ENCODE assay signal across 20 cellular contexts in genomic region chr11:64610596-64610995, GRCh38. TPM values are rescaled to one million over a fixed set of nuclear protein-coding genes. Genes with fewer than 3 reads are reported as not detected.
DNase-seq lines count a peak whose midpoint lies in the region; ATAC-seq, FAIRE-seq and TF ChIP-seq lines count a peak whose summit lies in the region.
"Had no signal": no experiment of that assay in that cellular context is flagged by ENCODE, and none has a peak within 500 bp of the region (broad histone marks: within the 10 kb centered on the region; RNA-seq: fewer than 3 reads in every experiment).

No MANE protein-coding gene starts in this region.

- peak overlapping the region; percentile 43 for H3K4ac ChIP-seq in neuronal stem cell (ENCODE audit: low read length)

- no CpG with 5 or more reads among the region's 3 CpGs for WGBS in neuronal stem cell (ENCODE audit: extremely low coverage in 2 of 2, insufficient read length in 2 of 2, insufficient replicate concordance in 1 of 2), 2 donors

- H2AFZ ChIP-seq in neuronal stem cell (ENCODE audit: low read length): no peak overlapping the region
- H2AFZ ChIP-seq: GM23248 had no signal

- H3K27ac ChIP-seq in BLaER1: peak overlapping the region; percentile 97
- peak overlapping the region; percentile 81 for H3K27ac ChIP-seq in KOPT-K1 (ENCODE audit: low read depth, low read length, poor library complexity, severe bottlenecking)
- H3K27ac ChIP-seq in neuronal stem cell (replicated peaks; ENCODE audit: low read length): no peak overlapping the region
- H3K27ac ChIP-seq: 22Rv1, GM23248 had no signal

- POLR2A ChIA-PET in activated CD8-positive, alpha-beta T cell treated with anti-CD3 and anti-CD28 coated beads, Interleukin-2, amount 10 ng/mL, durations not matched to agents 7 days and 5 days (lab: Charles Lee): no interaction called here
- POLR2A ChIA-PET in activated CD8-positive, alpha-beta T cell treated with anti-CD3 and anti-CD28 coated beads for 36 hours (lab: Charles Lee): no interaction called here

- no peak overlapping the region for H2BK120ac ChIP-seq in neuronal stem cell (ENCODE audit: low read depth, low read length)

- H3K36me3 Mint-ChIP-seq in activated CD8-positive, alpha-beta T cell treated with anti-CD3 and anti-CD28 coated beads, Interleukin-2, amount 10 ng/mL, durations not matched to agents 7 days and 5 days (ENCODE audit: low read depth): no peaks in the 10 kb centered on the region
- H3K36me3 Mint-ChIP-seq in activated CD8-positive, alpha-beta T cell treated with anti-CD3 and anti-CD28 coated beads for 36 hours (ENCODE audit: low read depth): no peaks in the 10 kb centered on the region

- H3K9ac ChIP-seq in BLaER1: peak overlapping the region; percentile 70
- H3K9ac ChIP-seq in neuronal stem cell (ENCODE audit: low read depth, low read length, poor library complexity): no peak overlapping the region
- H3K9ac ChIP-seq: GM23248 had no signal

- H2BK15ac ChIP-seq in neuronal stem cell (ENCODE audit: low read length): no peak overlapping the region

- H3K27ac Mint-ChIP-seq in activated CD8-positive, alpha-beta T cell treated with anti-CD3 and anti-CD28 coated beads, Interleukin-2, amount 10 ng/mL, durations not matched to agents 7 days and 5 days: peak overlapping the region; percentile 79
- H3K27ac Mint-ChIP-seq in activated CD8-positive, alpha-beta T cell treated with anti-CD3 and anti-CD28 coated beads for 36 hours: no peak overlapping the region
- H3K27ac Mint-ChIP-seq: CD4-positive, alpha-beta T cell had no signal

- CTCF ChIA-PET in activated CD8-positive, alpha-beta T cell treated with anti-CD3 and anti-CD28 coated beads, Interleukin-2, amount 10 ng/mL, durations not matched to agents 7 days and 5 days (lab: Charles Lee): interaction anchor here (1.1 kb wide), 1 partner anchor 11 kb away, joined by 4 read pairs; no protein-coding TSS in a partner anchor
- CTCF ChIA-PET in activated CD8-positive, alpha-beta T cell treated with anti-CD3 and anti-CD28 coated beads for 36 hours (lab: Charles Lee): interaction anchor here (1.2 to 1.4 kb wide), 3 partner anchors 42 to 132 kb away, joined by 3 to 5 read pairs (median 4); no protein-coding TSS in a partner anchor

- H3K4me1 ChIP-seq in BLaER1 (peaks cover 96% of the 10 kb centered on the region), neuronal stem cell (ENCODE audit: control insufficient read depth in 2 of 2, insufficient read depth in 1 of 2, low read depth in 1 of 2, low read length in 2 of 2) (peaks cover 6 to 14% of the 10 kb centered on the region in 2 donors)

- H3K9me3 ChIP-seq in BLaER1: no peaks in the 10 kb centered on the region
- no peaks in the 10 kb centered on the region for H3K9me3 ChIP-seq in KOPT-K1 (ENCODE audit: insufficient read depth, low read length, poor library complexity, severe bottlenecking)
- peaks cover 0 to 2% of the 10 kb centered on the region in 2 donors for H3K9me3 ChIP-seq in neuronal stem cell (replicated peaks in 1 of 2; ENCODE audit: control insufficient read depth in 2 of 2, insufficient read depth in 1 of 2, low read depth in 1 of 2, low read length in 2 of 2)

- H3K79me1 ChIP-seq in neuronal stem cell (ENCODE audit: low read depth, low read length): no peaks in the 10 kb centered on the region

- no peaks in the 10 kb centered on the region for H4K20me1 ChIP-seq in BLaER1

- H3K14ac ChIP-seq in neuronal stem cell (ENCODE audit: low read length): no peak overlapping the region

- peaks cover 53% of the 10 kb centered on the region for H3K4me1 Mint-ChIP-seq in activated CD8-positive, alpha-beta T cell treated with anti-CD3 and anti-CD28 coated beads, Interleukin-2, amount 10 ng/mL, durations not matched to agents 7 days and 5 days (ENCODE audit: low read depth)
- peaks cover 10% of the 10 kb centered on the region for H3K4me1 Mint-ChIP-seq in activated CD8-positive, alpha-beta T cell treated with anti-CD3 and anti-CD28 coated beads for 36 hours (ENCODE audit: low read depth)

- H3K9me3 Mint-ChIP-seq in activated CD8-positive, alpha-beta T cell treated with anti-CD3 and anti-CD28 coated beads, Interleukin-2, amount 10 ng/mL, durations not matched to agents 7 days and 5 days (ENCODE audit: insufficient read depth): no peaks in the 10 kb centered on the region
- H3K9me3 Mint-ChIP-seq in activated CD8-positive, alpha-beta T cell treated with anti-CD3 and anti-CD28 coated beads for 36 hours: no peaks in the 10 kb centered on the region
- H3K9me3 Mint-ChIP-seq: CD4-positive, alpha-beta T cell had no signal

- H3K18ac ChIP-seq in neuronal stem cell (ENCODE audit: low read length): no peak overlapping the region

- H3K27me3 ChIP-seq in BLaER1 (no peaks in the 10 kb centered on the region; the same call in 1 of the 2 replicates), neuronal stem cell (ENCODE audit: control insufficient read depth in 3 of 3, insufficient read depth in 3 of 3, low read depth in 1 of 3, low read length in 3 of 3) (no peaks in the 10 kb centered on the region)

- H3K36me3 ChIP-seq in BLaER1: no peaks in the 10 kb centered on the region
- no peaks in the 10 kb centered on the region for H3K36me3 ChIP-seq in KOPT-K1 (ENCODE audit: insufficient read depth, low read length)
- H3K36me3 ChIP-seq in neuronal stem cell (replicated peaks in 1 of 2; ENCODE audit: control insufficient read depth in 2 of 2, insufficient read depth in 2 of 2, low read length in 2 of 2): peaks cover 2 to 4% of the 10 kb centered on the region in 2 donors

- H3K23ac ChIP-seq in neuronal stem cell (ENCODE audit: low read depth, low read length, poor library complexity): peak overlapping the region; percentile 49

- no peak overlapping the region for H2BK12ac ChIP-seq in neuronal stem cell (ENCODE audit: low read length)

- no peak overlapping the region for H2BK5ac ChIP-seq in neuronal stem cell (ENCODE audit: low read length)

- no peak for TF ChIP-seq CTCF in activated CD8-positive, alpha-beta T cell treated with anti-CD3 and anti-CD28 coated beads for 36 hours (IDR thresholded peaks at IDR 0.05)
- no peak for TF ChIP-seq CTCF in D721Med (IDR thresholded peaks at IDR 0.05; ENCODE audit: insufficient read depth, missing control alignments)

- H3K4me3 Mint-ChIP-seq in activated CD8-positive, alpha-beta T cell treated with anti-CD3 and anti-CD28 coated beads, Interleukin-2, amount 10 ng/mL, durations not matched to agents 7 days and 5 days: no peak overlapping the region
- no peak overlapping the region for H3K4me3 Mint-ChIP-seq in activated CD8-positive, alpha-beta T cell treated with anti-CD3 and anti-CD28 coated beads for 36 hours
- H3K4me3 Mint-ChIP-seq: CD4-positive, alpha-beta T cell had no signal

- H3K4me3 ChIP-seq in BLaER1 (0 out of 2 replicates have a peak overlapping the region, but pooled peaks have one; percentile 5), neuronal stem cell (ENCODE audit: low read length in 2 of 2) (no peak overlapping the region)
- H3K4me3 ChIP-seq: GM23248 had no signal

- no peak overlapping the region for H4K91ac ChIP-seq in neuronal stem cell (ENCODE audit: low read depth, low read length, poor library complexity)

- no peak overlapping the region for H4K8ac ChIP-seq in neuronal stem cell (ENCODE audit: low read depth, low read length)

- H3K27me3 Mint-ChIP-seq in activated CD8-positive, alpha-beta T cell treated with anti-CD3 and anti-CD28 coated beads, Interleukin-2, amount 10 ng/mL, durations not matched to agents 7 days and 5 days (ENCODE audit: low read depth): no peaks in the 10 kb centered on the region
- no peaks in the 10 kb centered on the region for H3K27me3 Mint-ChIP-seq in activated CD8-positive, alpha-beta T cell treated with anti-CD3 and anti-CD28 coated beads for 36 hours
- H3K27me3 Mint-ChIP-seq: CD4-positive, alpha-beta T cell had no signal

- no peak overlapping the region for H2AK5ac ChIP-seq in neuronal stem cell (ENCODE audit: low read depth, low read length)

- no peak for FAIRE-seq in D721Med (lab: Jason Lieb, UNC)
- FAIRE-seq: G401.6, GM12891, H54, HepG2 had no signal

- no peak for DNase-seq in activated CD8-positive, alpha-beta T cell treated with anti-CD3 and anti-CD28 coated beads, Interleukin-2, amount 10 ng/mL, durations not matched to agents 7 days and 5 days
- no peak for DNase-seq in activated CD8-positive, alpha-beta T cell treated with anti-CD3 and anti-CD28 coated beads for 36 hours
- DNase-seq in neuronal stem cell (ENCODE audit: low spot score) (no peak), D721Med (ENCODE audit: insufficient read length, low spot score) (no peak), T1000 (lab: John Stamatoyannopoulos, UW) (no peak)
- DNase-seq: CD4-positive, alpha-beta T cell; DMS153; DMS79 treated with DMSO at 0.1 percent for 48 hours; EL; GM23248 had no signal

- H3K4me2 ChIP-seq in BLaER1 (peak overlapping the region; percentile 86), neuronal stem cell (ENCODE audit: insufficient read depth, low read length, poor library complexity, severe bottlenecking) (no peak overlapping the region)

- intact Hi-C loops in activated CD8-positive, alpha-beta T cell treated with anti-CD3 and anti-CD28 coated beads for 36 hours (cut with micrococcal nuclease): no loop called here

- no peak for ATAC-seq in activated CD8-positive, alpha-beta T cell treated with anti-CD3 and anti-CD28 coated beads, Interleukin-2, amount 10 ng/mL, durations not matched to agents 7 days and 5 days
- ATAC-seq in activated CD8-positive, alpha-beta T cell treated with anti-CD3 and anti-CD28 coated beads for 36 hours: no peak
- ATAC-seq: HepG2 had no signal

RNA-seq across cellular contexts. Expression of gene SLC22A12, which starts 19.6 kb away (rescaled TPM):
- total RNA-seq in activated CD8-positive, alpha-beta T cell treated with anti-CD3 and anti-CD28 coated beads, Interleukin-2, amount 10 ng/mL, durations not matched to agents 7 days and 5 days: not detected
- not detected for total RNA-seq in activated CD8-positive, alpha-beta T cell treated with anti-CD3 and anti-CD28 coated beads for 36 hours
- not detected for polyA plus RNA-seq in neuronal stem cell (2013, experiment 1 of 2)
- polyA plus RNA-seq in neuronal stem cell (2013, experiment 2 of 2): not detected
- total RNA-seq: A673; CD4-positive, alpha-beta T cell; GM23248; HepG2; HT1080 had no signal
- polyA plus RNA-seq: BJ, GM23248, HepG2 had no signal

RNA-seq across cellular contexts. Expression of gene SLC22A11, which starts 54.9 kb away (rescaled TPM):
- not detected for total RNA-seq in activated CD8-positive, alpha-beta T cell treated with anti-CD3 and anti-CD28 coated beads, Interleukin-2, amount 10 ng/mL, durations not matched to agents 7 days and 5 days
- not detected for total RNA-seq in activated CD8-positive, alpha-beta T cell treated with anti-CD3 and anti-CD28 coated beads for 36 hours
- 0.04 TPM for polyA plus RNA-seq in neuronal stem cell (2013, experiment 1 of 2)
- not detected for polyA plus RNA-seq in neuronal stem cell (2013, experiment 2 of 2)
- total RNA-seq: A673; CD4-positive, alpha-beta T cell; GM23248; HT1080 had no signal
- polyA plus RNA-seq: BJ, GM23248 had no signal
